Comparison of ENCODE assay signal across 16 cellular contexts in genomic region chr1:244436336-244437102, GRCh38. TPM values are rescaled to one million over a fixed set of nuclear protein-coding genes. Genes with fewer than 3 reads are reported as not detected.
DNase-seq lines count a peak whose midpoint lies in the region; ATAC-seq and TF ChIP-seq lines count a peak whose summit lies in the region.
"Had no signal": no experiment of that assay in that cellular context is flagged by ENCODE, and none has a peak within 500 bp of the region (broad histone marks: within the 10 kb centered on the region; RNA-seq: fewer than 3 reads in every experiment).

No MANE protein-coding gene starts in this region.

- intact Hi-C loops in Calu3 (cut with micrococcal nuclease; ENCODE audit: unreplicated experiment) (loop anchor here (5.0 kb wide), 1 partner anchor 84 kb away; a partner anchor contains a TSS), right cardiac atrium (cut with DNase I) (no loop called here)

- no peak overlapping the region for H4K91ac ChIP-seq in mesenchymal stem cell (ENCODE audit: low read length)

- H3K18ac ChIP-seq in mesenchymal stem cell (ENCODE audit: low read depth in 1 of 2, low read length in 2 of 2): no peak overlapping the region

- H3K4me2 ChIP-seq in mesenchymal stem cell (ENCODE audit: low read length, poor library complexity, severe bottlenecking): no peak overlapping the region

- BruUV-seq in Calu3 (replicated peaks; lab: Mats Ljungman, UMichigan): no TSS peak

- H3K9me3 Mint-ChIP-seq in Calu3 (ENCODE audit: low read depth, unreplicated experiment): no peaks in the 10 kb centered on the region
- H3K9me3 Mint-ChIP-seq: dendritic cell treated with granulocyte-macrophage colony-stimulating factor and Interleukin-4, amounts not matched to agents 40 ng/mL and 50 ng/mL, for 4 days had no signal

- H2AK5ac ChIP-seq in mesenchymal stem cell (ENCODE audit: low read length, severe bottlenecking): no peak overlapping the region

- H2AFZ ChIP-seq in mesenchymal stem cell (ENCODE audit: low read depth, low read length): no peak overlapping the region

- H3K14ac ChIP-seq in mesenchymal stem cell (ENCODE audit: low read length in 2 of 2): no peak overlapping the region

- in situ Hi-C loops in brain microvascular endothelial cell (cut with HindIII; ENCODE audit: low pct_ligation_motif_present, low sequenced_read_pairs): no loop called here

- TF ChIP-seq CTCF in Calu3 (IDR thresholded peaks at IDR 0.05; ENCODE audit: unreplicated experiment): no peak
- TF ChIP-seq CTCF in brain microvascular endothelial cell (IDR thresholded peaks at IDR 0.05; ENCODE audit: low read depth, low read length, missing control alignments): no peak

- DNase-seq in Calu3: no peak
- peak; percentile 9 for DNase-seq in HT1080 (ENCODE audit: low read depth)
- peak; percentile 50 for DNase-seq in brain microvascular endothelial cell
- peak; percentile 87 for DNase-seq in mesenchymal stem cell
- no peak for DNase-seq in hypothalamus (lab: John Stamatoyannopoulos, UW)
- DNase-seq in stimulated activated CD4-positive, alpha-beta T cell treated with anti-CD3 and anti-CD28 coated beads, Interleukin-2, amount 100 ng/mL, for 24 hours: no peak
- no peak for DNase-seq in right cardiac atrium
- DNase-seq in GM19238 (ENCODE audit: insufficient read length, low spot score): no peak
- DNase-seq: activated CD4-positive, CD25-positive, alpha-beta regulatory T cell; activated gamma-delta T cell; glutamatergic neuron; NCI-H1048; NCI-H510A treated with DMSO at 0.1 percent for 48 hours; posterior cingulate gyrus; RPMI8226 had no signal

- H3K27ac Mint-ChIP-seq in Calu3 (ENCODE audit: unreplicated experiment): peak overlapping the region; percentile 52
- H3K27ac Mint-ChIP-seq: dendritic cell treated with granulocyte-macrophage colony-stimulating factor and Interleukin-4, amounts not matched to agents 40 ng/mL and 50 ng/mL, for 4 days had no signal

- H2BK12ac ChIP-seq in mesenchymal stem cell (ENCODE audit: low read length in 2 of 2): no peak overlapping the region

- H3K27me3 Mint-ChIP-seq in Calu3 (ENCODE audit: unreplicated experiment): no peaks in the 10 kb centered on the region
- H3K27me3 Mint-ChIP-seq: dendritic cell treated with granulocyte-macrophage colony-stimulating factor and Interleukin-4, amounts not matched to agents 40 ng/mL and 50 ng/mL, for 4 days had no signal

- CTCF ChIA-PET in Calu3 (lab: Charles Lee): no interaction called here

- H3K36me3 ChIP-seq in brain microvascular endothelial cell (replicated peaks) (peaks cover 7% of the 10 kb centered on the region), mesenchymal stem cell (ENCODE audit: control insufficient read depth in 1 of 2, insufficient read depth in 2 of 2, low read depth in 1 of 2, low read length in 2 of 2) (peaks cover 6 to 46% of the 10 kb centered on the region in 2 experiments)

- H3K27me3 ChIP-seq in brain microvascular endothelial cell (replicated peaks) (no peaks in the 10 kb centered on the region), mesenchymal stem cell (ENCODE audit: control insufficient read depth in 1 of 2, insufficient read depth in 1 of 2, low read length in 2 of 2) (no peaks in the 10 kb centered on the region), right cardiac atrium (ENCODE audit: control insufficient read depth, insufficient read depth) (no peaks in the 10 kb centered on the region)

- H3K9me3 ChIP-seq in mesenchymal stem cell (ENCODE audit: control insufficient read depth, low read length): no peaks in the 10 kb centered on the region
- no peaks in the 10 kb centered on the region for H3K9me3 ChIP-seq in right cardiac atrium (ENCODE audit: control insufficient read depth, low read length)

- peak overlapping the region; percentile 71 for H3K9ac ChIP-seq in mesenchymal stem cell (ENCODE audit: low read length)

- H2BK15ac ChIP-seq in mesenchymal stem cell (ENCODE audit: low read depth, poor library complexity, severe bottlenecking): no peak overlapping the region

- H3K4me1 Mint-ChIP-seq in Calu3 (ENCODE audit: low read depth, unreplicated experiment): peaks cover 64% of the 10 kb centered on the region

- peaks cover 52% of the 10 kb centered on the region for H3K36me3 Mint-ChIP-seq in Calu3 (ENCODE audit: insufficient read depth, unreplicated experiment)

- ATAC-seq in right cardiac atrium: no peak

- peak overlapping the region; percentile 40 for H3K4me3 Mint-ChIP-seq in Calu3 (ENCODE audit: low read depth, unreplicated experiment)
- H3K4me3 Mint-ChIP-seq: dendritic cell treated with granulocyte-macrophage colony-stimulating factor and Interleukin-4, amounts not matched to agents 40 ng/mL and 50 ng/mL, for 4 days had no signal

- no peak overlapping the region for H2BK5ac ChIP-seq in mesenchymal stem cell (ENCODE audit: low read depth, low read length, poor library complexity, severe bottlenecking)

- peak overlapping the region; percentile 93 for H3K27ac ChIP-seq in brain microvascular endothelial cell
- H3K27ac ChIP-seq in mesenchymal stem cell (ENCODE audit: low read length, poor library complexity, severe bottlenecking): peak overlapping the region; percentile 69
- H3K27ac ChIP-seq in right cardiac atrium (ENCODE audit: low read length): no peak overlapping the region

- H2BK120ac ChIP-seq in mesenchymal stem cell (ENCODE audit: low read depth, low read length): no peak overlapping the region

- H3K23ac ChIP-seq in mesenchymal stem cell (ENCODE audit: low read length in 2 of 2): no peak overlapping the region

- 71% methylated on average over 5 of the region's 7 CpGs for WGBS in mesenchymal stem cell
- WGBS in right cardiac atrium: 82% methylated on average over 7 of the region's 7 CpGs

- H3K4me1 ChIP-seq in mesenchymal stem cell (ENCODE audit: control insufficient read depth, insufficient read depth, low read depth, low read length) (peaks cover 8% of the 10 kb centered on the region), right cardiac atrium (ENCODE audit: control insufficient read depth, insufficient read depth, low read length) (peaks cover 2% of the 10 kb centered on the region)

- H3K4me3 ChIP-seq in brain microvascular endothelial cell (ENCODE audit: low read depth, low read length) (no peak overlapping the region), mesenchymal stem cell (ENCODE audit: insufficient read depth in 1 of 2, low read depth in 1 of 2, low read length in 2 of 2) (peak overlapping the region in 1 of 2 experiments; percentile 37), right cardiac atrium (ENCODE audit: low read length) (no peak overlapping the region)

- H3K4ac ChIP-seq in mesenchymal stem cell (ENCODE audit: low read depth in 1 of 2, low read length in 2 of 2): no peak overlapping the region

- H3K79me1 ChIP-seq in mesenchymal stem cell (replicated peaks; ENCODE audit: low read length, poor library complexity, severe bottlenecking): peaks cover 16% of the 10 kb centered on the region

- no peak overlapping the region for H4K8ac ChIP-seq in mesenchymal stem cell (ENCODE audit: low read length)

RNA-seq across cellular contexts. Expression of gene ADSS2, which starts 15.2 kb away (rescaled TPM):
- 68.3 and 69.6 TPM in 2 replicates for total RNA-seq in Calu3 (2022)
- total RNA-seq in HT1080 (2014; rRNA removed; shearing (Covaris generic)): 43.3 and 53.1 TPM in 2 replicates
- 58.8 and 65.1 TPM in 2 replicates for polyA plus RNA-seq in HT1080 (2015; cell fraction: cytosol; rRNA removed)
- polyA plus RNA-seq in HT1080 (2015; cell fraction: nucleus; rRNA removed): 59.9 and 60.2 TPM in 2 replicates
- polyA plus RNA-seq in mesenchymal stem cell (2013, experiment 1 of 2): 28.0 TPM
- 29.9 TPM for polyA plus RNA-seq in mesenchymal stem cell (2013, experiment 2 of 2)
- total RNA-seq in right cardiac atrium: 10 to 100 TPM in 2 of 4 donors, 1 to 10 TPM in 2; 7.8 to 14.1 (median 10.0) TPM
- polyA plus RNA-seq in right cardiac atrium: 5.8 TPM

RNA-seq across cellular contexts. Expression of gene CATSPERE, which starts 24.6 kb away (rescaled TPM):
- total RNA-seq in Calu3 (2022): 0.49 and 1.3 TPM in 2 replicates
- total RNA-seq in HT1080 (2014; rRNA removed; shearing (Covaris generic)): 0.10 TPM in 1 of 2 replicates, not detected in the other
- not detected in 2 replicates for polyA plus RNA-seq in HT1080 (2015; cell fraction: cytosol; rRNA removed)
- 0.15 TPM in 1 of 2 replicates, not detected in the other for polyA plus RNA-seq in HT1080 (2015; cell fraction: nucleus; rRNA removed)
- 0.14 TPM for polyA plus RNA-seq in mesenchymal stem cell (2013, experiment 1 of 2)
- polyA plus RNA-seq in mesenchymal stem cell (2013, experiment 2 of 2): 0.14 TPM
- total RNA-seq in right cardiac atrium: under 1 TPM; 0.41 to 0.82 (median 0.55) TPM
- 0.18 TPM for polyA plus RNA-seq in right cardiac atrium

Comparison
In these comparisons a context has a peak if more than half of its experiments do, and no peak if none do; other contexts are left out.
1. DNase-seq: peak in HT1080 (single experiment), brain microvascular endothelial cell (single experiment) and mesenchymal stem cell (single experiment); none in Calu3 (single experiment), hypothalamus (0 of 51), stimulated activated CD4-positive, alpha-beta T cell treated with anti-CD3 and anti-CD28 coated beads, Interleukin-2, amount 100 ng/mL, for 24 hours (0 of 2), right cardiac atrium (0 of 3) and GM19238 (single experiment).